ENCODE assay signal across 8 cellular contexts in the genomic region with DNA sequence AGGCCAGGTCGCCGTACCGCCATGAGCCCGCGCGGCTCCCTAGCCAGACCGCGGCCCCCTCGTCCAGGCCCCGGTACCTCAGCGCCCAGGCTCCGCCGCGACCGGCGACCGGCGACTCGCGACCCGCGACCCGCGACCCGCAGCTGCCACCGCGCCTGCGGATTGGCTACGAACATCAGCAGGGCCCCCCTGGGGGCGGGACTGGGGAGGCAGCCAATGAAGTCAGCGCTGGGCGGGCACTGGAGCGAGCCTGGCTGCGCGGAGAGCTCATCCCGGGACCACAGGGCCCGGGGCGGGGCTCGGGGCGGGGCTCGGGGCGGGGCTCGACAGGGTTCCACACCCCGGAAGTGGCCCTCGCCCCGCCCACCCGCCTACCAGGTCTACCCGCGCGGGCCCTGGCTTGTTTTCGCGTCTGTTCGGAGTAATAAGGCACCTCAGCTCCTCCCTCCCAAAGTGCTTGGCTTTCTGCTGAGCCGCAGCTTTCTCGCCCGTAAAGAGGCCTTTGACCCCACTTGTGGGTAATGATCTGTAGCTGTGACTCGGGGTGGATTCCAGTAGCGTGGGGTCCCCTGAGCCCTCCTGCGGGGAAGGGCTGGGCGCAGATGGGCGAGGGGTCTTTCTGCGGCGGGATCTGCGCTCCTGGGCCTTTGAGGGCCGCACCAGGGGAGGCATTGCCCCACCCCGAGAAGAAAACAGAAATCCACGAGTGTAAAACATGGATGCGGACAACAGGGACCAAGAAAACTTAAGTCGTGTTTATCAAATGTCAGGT. TPM values are rescaled to one million over a fixed set of nuclear protein-coding genes. Genes with fewer than 3 reads are reported as not detected.
A peak's percentile ranks its signal among the peaks of the same experiment; 100 is the strongest.
DNase-seq lines count a peak whose midpoint lies in the region; ATAC-seq and TF ChIP-seq lines count a peak whose summit lies in the region.

A gene (minus strand): TSS at position 170 of the 772 bp plus-strand sequence. CDS start 1,438 bp downstream, outside the sequence.

- CTCF ChIA-PET in Calu3 (lab: Charles Lee): interaction anchor here (0.6 to 1.7 kb wide), 16 partner anchors 19 to 796 kb away, joined by 3 to 17 read pairs (median 5); a partner anchor contains a TSS

- no peaks in the 10 kb centered on the region for H3K79me1 ChIP-seq in mesendoderm (ENCODE audit: low read length)

- DNase-seq in Calu3 (peak; percentile 99), HUDEP-2 (lab: John Stamatoyannopoulos, UW; ENCODE audit: unreplicated experiment in 76 of 76) (peak; percentile 29 to 98 (median 95)), NOMO-1 treated with DMSO at 0.1 percent for 48 hours (lab: John Stamatoyannopoulos, UW; ENCODE audit: unreplicated experiment) (peak; percentile 93), mesendoderm (peak; percentile 98)
- peak; percentile 97 to 98 for DNase-seq in activated CD8-positive, alpha-beta memory T cell treated with anti-CD3 and anti-CD28 coated beads for 4 hours (ENCODE audit: low read depth in 2 of 2)
- DNase-seq in effector memory CD8-positive, alpha-beta T cell: peak; percentile 95 to 96 (median 95)
- peak; percentile 99 for DNase-seq in stimulated activated CD8-positive, alpha-beta memory T cell treated with anti-CD3 and anti-CD28 coated beads, Interleukin-12 subunit alpha, Interleukin-12 subunit beta, amount 100 ng/mL, for 24 hours (ENCODE audit: extremely low read depth)

- H3K56ac ChIP-seq in mesendoderm (ENCODE audit: low read length): peak within 1 kb of the TSS; percentile 88

- H3K27me3 ChIP-seq in mesendoderm (ENCODE audit: insufficient read depth, low read length, poor library complexity): no peaks in the 10 kb centered on the region

- no peak within 1 kb of the TSS for H4K5ac ChIP-seq in mesendoderm (ENCODE audit: low read length)

- peak within 1 kb of the TSS; percentile 63 for H3K4me3 ChIP-seq in mesendoderm (ENCODE audit: low read length)

- no peaks in the 10 kb centered on the region for H3K27me3 Mint-ChIP-seq in Calu3 (ENCODE audit: unreplicated experiment)
- no peaks in the 10 kb centered on the region for H3K27me3 Mint-ChIP-seq in effector memory CD8-positive, alpha-beta T cell

- no peak within 1 kb of the TSS for H3K23ac ChIP-seq in mesendoderm (ENCODE audit: low read length)

- TF ChIP-seq CTCF in Calu3 (IDR thresholded peaks at IDR 0.05; ENCODE audit: unreplicated experiment): no peak

- no peak within 1 kb of the TSS for H2BK5ac ChIP-seq in mesendoderm (ENCODE audit: low read length)

- H3K36me3 ChIP-seq in mesendoderm (ENCODE audit: control insufficient read depth, insufficient read depth, low read length): no peaks in the 10 kb centered on the region

- peak within 1 kb of the TSS; percentile 65 for H3K18ac ChIP-seq in mesendoderm (ENCODE audit: low read length)

- H2AK5ac ChIP-seq in mesendoderm (ENCODE audit: low read length): no peak within 1 kb of the TSS

- H3K4me1 Mint-ChIP-seq in Calu3 (ENCODE audit: low read depth, unreplicated experiment): peaks cover 7% of the 10 kb centered on the region
- H3K4me1 Mint-ChIP-seq in effector memory CD8-positive, alpha-beta T cell (ENCODE audit: low read depth in 2 of 2): peaks cover 12 to 15% of the 10 kb centered on the region in 2 donors

- H3K4ac ChIP-seq in mesendoderm (ENCODE audit: low read depth, low read length): peak within 1 kb of the TSS; percentile 26

- peaks cover 15% of the 10 kb centered on the region for H3K36me3 Mint-ChIP-seq in Calu3 (ENCODE audit: insufficient read depth, unreplicated experiment)
- H3K36me3 Mint-ChIP-seq in effector memory CD8-positive, alpha-beta T cell (ENCODE audit: insufficient read depth): peaks cover 5% of the 10 kb centered on the region

- no peaks in the 10 kb centered on the region for H3K79me2 ChIP-seq in mesendoderm (ENCODE audit: control insufficient read depth, insufficient read depth, low read length)

- no peak within 1 kb of the TSS for H2BK120ac ChIP-seq in mesendoderm (ENCODE audit: low read depth, low read length)

- peak within 1 kb of the TSS; percentile 78 for H3K9ac ChIP-seq in mesendoderm (ENCODE audit: low read length)

- H3K9me3 Mint-ChIP-seq in Calu3 (ENCODE audit: low read depth, unreplicated experiment): no peaks in the 10 kb centered on the region
- no peaks in the 10 kb centered on the region for H3K9me3 Mint-ChIP-seq in effector memory CD8-positive, alpha-beta T cell

- intact Hi-C loops in Calu3 (cut with micrococcal nuclease; ENCODE audit: unreplicated experiment): loop anchor here (1.0 kb wide), 1 partner anchor 25 kb away; no protein-coding TSS in a partner anchor

- WGBS in mesendoderm (ENCODE audit: extremely low coverage, insufficient coverage, low lambda C conversion rate): no CpG with 5 or more reads among the region's 69 CpGs

- peak within 1 kb of the TSS; percentile 72 for H3K27ac ChIP-seq in mesendoderm (ENCODE audit: low read depth, low read length)

- H3K4me3 Mint-ChIP-seq in Calu3 (ENCODE audit: low read depth, unreplicated experiment): peak within 1 kb of the TSS; percentile 73
- peak within 1 kb of the TSS; percentile 86 to 88 for H3K4me3 Mint-ChIP-seq in effector memory CD8-positive, alpha-beta T cell

- H2BK15ac ChIP-seq in mesendoderm (replicated peaks; ENCODE audit: low read depth): no peak within 1 kb of the TSS

- peak within 1 kb of the TSS; percentile 78 for H3K4me2 ChIP-seq in mesendoderm (ENCODE audit: low read length)

- H3K4me1 ChIP-seq in mesendoderm (ENCODE audit: control insufficient read depth, low read depth, low read length): peaks cover 2% of the 10 kb centered on the region

- ATAC-seq in GM21423 (IDR thresholded peaks at IDR 0.05; ENCODE audit: unreplicated experiment): peak; percentile 99
- ATAC-seq in effector memory CD8-positive, alpha-beta T cell (replicated peaks): peak; percentile 97

- BruUV-seq in Calu3 (replicated peaks; lab: Mats Ljungman, UMichigan): no TSS peak

- peak within 1 kb of the TSS; percentile 78 for H4K8ac ChIP-seq in mesendoderm (ENCODE audit: low read depth, low read length)

- H3K27ac Mint-ChIP-seq in Calu3 (ENCODE audit: unreplicated experiment): no peak within 1 kb of the TSS
- H3K27ac Mint-ChIP-seq in effector memory CD8-positive, alpha-beta T cell: peak within 1 kb of the TSS; percentile 92 to 93

RNA-seq across cellular contexts. Expression of the gene that starts here (rescaled TPM):
- 6.6 and 8.2 TPM in 2 replicates for total RNA-seq in Calu3 (2022)
- 8.6 TPM for polyA plus RNA-seq in mesendoderm (2013, experiment 1 of 2)
- polyA plus RNA-seq in mesendoderm (2013, experiment 2 of 2): 9.6 TPM

Comparison
In these comparisons a context has a peak if more than half of its experiments do, and no peak if none do; other contexts are left out.
1. Peak in every context shown above with its lines: DNase-seq, ATAC-seq, H3K4me3 ChIP-seq and H3K27ac ChIP-seq.